ENCODE assay signal across 10 cellular contexts in genomic region chr10:102396751-102397151, GRCh38. TPM values are rescaled to one million over a fixed set of nuclear protein-coding genes. Genes with fewer than 3 reads are reported as not detected.
A peak's percentile ranks its signal among the peaks of the same experiment; 100 is the strongest.
DNase-seq lines count a peak whose midpoint lies in the region; ATAC-seq and TF ChIP-seq lines count a peak whose summit lies in the region.
"Had no signal": no experiment of that assay in that cellular context is flagged by ENCODE, and none has a peak within 500 bp of the region (broad histone marks: within the 10 kb centered on the region; RNA-seq: fewer than 3 reads in every experiment).

No MANE protein-coding gene starts in this region.

- H3K27me3 Mint-ChIP-seq in activated T-cell treated with anti-CD3 and anti-CD28 coated beads, Interleukin-2, amount 50 U/mL, for 72 hours (ENCODE audit: low read depth) = no peaks in the 10 kb centered on the region
- H3K27me3 Mint-ChIP-seq in activated B cell treated with CpG ODN at 0.5 μM for 24 hours = no peaks in the 10 kb centered on the region

- TF ChIP-seq CTCF in activated B cell treated with CpG ODN at 0.5 μM for 24 hours (IDR thresholded peaks at IDR 0.05) (no peak), suprapubic skin (IDR thresholded peaks at IDR 0.05) (no peak)

- H3K9me3 ChIP-seq in iPS-20b (ENCODE audit: insufficient read depth, low read depth, low read length) = no peaks in the 10 kb centered on the region
- H3K9me3 ChIP-seq in suprapubic skin = no peaks in the 10 kb centered on the region
- H3K9me3 ChIP-seq: adrenal gland had no signal

- H3K27ac Mint-ChIP-seq in activated T-cell treated with anti-CD3 and anti-CD28 coated beads, Interleukin-2, amount 50 U/mL, for 72 hours = peak overlapping the region; percentile 68
- peak overlapping the region; percentile 97 for H3K27ac Mint-ChIP-seq in activated B cell treated with CpG ODN at 0.5 μM for 24 hours

- peaks cover 50% of the 10 kb centered on the region for H3K4me1 Mint-ChIP-seq in activated T-cell treated with anti-CD3 and anti-CD28 coated beads, Interleukin-2, amount 50 U/mL, for 72 hours (ENCODE audit: low read depth)
- H3K4me1 Mint-ChIP-seq in activated B cell treated with CpG ODN at 0.5 μM for 24 hours = peaks cover 59% of the 10 kb centered on the region

- DNase-seq in activated T-cell treated with anti-CD3 and anti-CD28 coated beads, Interleukin-2, amount 50 U/mL, for 72 hours = no peak
- DNase-seq in activated T-cell treated with anti-CD3 and anti-CD28 coated beads, Interleukin-2, amount 50 U/mL, for 1 hour = no peak
- DNase-seq in activated B cell treated with CpG ODN at 0.5 μM for 24 hours (no peak), suprapubic skin (ENCODE audit: low spot score in 2 of 2) (peak in 1 of 2 donors; percentile 61), SHP77 treated with DMSO at 0.1 percent for 48 hours (lab: John Stamatoyannopoulos, UW) (no peak), NCI-H1105 (lab: John Stamatoyannopoulos, UW) (no peak), HuH-7 (ENCODE audit: low spot score) (no peak)
- DNase-seq: adrenal gland, C1 segment of cervical spinal cord had no signal

- peak overlapping the region; percentile 96 to 99 for H3K4me3 Mint-ChIP-seq in activated T-cell treated with anti-CD3 and anti-CD28 coated beads, Interleukin-2, amount 50 U/mL, for 72 hours
- peak overlapping the region; percentile 94 for H3K4me3 Mint-ChIP-seq in activated B cell treated with CpG ODN at 0.5 μM for 24 hours

- peaks cover 17 to 43% of the 10 kb centered on the region in 2 donors for H3K36me3 Mint-ChIP-seq in activated T-cell treated with anti-CD3 and anti-CD28 coated beads, Interleukin-2, amount 50 U/mL, for 72 hours (ENCODE audit: insufficient read depth in 2 of 2)
- H3K36me3 Mint-ChIP-seq in activated B cell treated with CpG ODN at 0.5 μM for 24 hours (ENCODE audit: low read depth) = peaks cover 64% of the 10 kb centered on the region

- CTCF ChIA-PET in activated B cell treated with CpG ODN at 0.5 μM for 24 hours (lab: Charles Lee) = interaction anchor here (1.9 kb wide), 1 partner anchor 26 kb away, joined by 5 read pairs; no protein-coding TSS in a partner anchor

- ATAC-seq in activated T-cell treated with anti-CD3 and anti-CD28 coated beads, Interleukin-2, amount 50 U/mL, for 72 hours (replicated peaks in 1 of 2) = no peak
- ATAC-seq in activated B cell treated with CpG ODN at 0.5 μM for 24 hours (ENCODE audit: low read depth) = no peak

- H3K4me1 ChIP-seq in iPS-20b (ENCODE audit: insufficient read depth, low read length) = peaks cover 10% of the 10 kb centered on the region
- H3K4me1 ChIP-seq in suprapubic skin = peaks cover 66% of the 10 kb centered on the region

- 93% methylated on average over 3 of the region's 10 CpGs for WGBS in suprapubic skin

- H3K27ac ChIP-seq in iPS-20b (ENCODE audit: low read length) = no peak overlapping the region
- H3K27ac ChIP-seq in suprapubic skin = no peak overlapping the region

- no peak for TF ChIP-seq EP300 in suprapubic skin (IDR thresholded peaks at IDR 0.05)

- no peak for TF ChIP-seq POLR2A in suprapubic skin (IDR thresholded peaks at IDR 0.05)

- no peak overlapping the region for H3K9ac ChIP-seq in iPS-20b (ENCODE audit: low read depth, low read length)

- intact Hi-C loops in activated B cell treated with CpG ODN at 0.5 μM for 24 hours (cut with micrococcal nuclease) = no loop called here

- peak overlapping the region; percentile 81 for H3K4me3 ChIP-seq in iPS-20b (ENCODE audit: low read length)
- H3K4me3 ChIP-seq in suprapubic skin = peak overlapping the region; percentile 84

- H3K27me3 ChIP-seq in iPS-20b (ENCODE audit: insufficient read depth, low read length) = peaks cover 41% of the 10 kb centered on the region
- no peaks in the 10 kb centered on the region for H3K27me3 ChIP-seq in suprapubic skin
- H3K27me3 ChIP-seq: adrenal gland had no signal

- no peaks in the 10 kb centered on the region for H3K9me3 Mint-ChIP-seq in activated T-cell treated with anti-CD3 and anti-CD28 coated beads, Interleukin-2, amount 50 U/mL, for 72 hours
- no peaks in the 10 kb centered on the region for H3K9me3 Mint-ChIP-seq in activated B cell treated with CpG ODN at 0.5 μM for 24 hours

- POLR2A ChIA-PET in activated B cell treated with CpG ODN at 0.5 μM for 24 hours (lab: Charles Lee) = interaction anchor here (0.6 to 15.2 kb wide), 13 partner anchors 8 to 338 kb away, joined by 3 to 305 read pairs (median 33); partner anchors contain the start of genes ACTR1A, ARL3, C10orf95 and CUEDC2

- H3K36me3 ChIP-seq in iPS-20b (ENCODE audit: insufficient read depth, low read depth, low read length) (peaks cover 20% of the 10 kb centered on the region), suprapubic skin (peaks cover 9% of the 10 kb centered on the region)

RNA-seq across cellular contexts. Expression of gene NFKB2, which starts 1.2 kb away (rescaled TPM):
- 100 to 1,000 TPM; 472 to 564 TPM for total RNA-seq in activated T-cell treated with anti-CD3 and anti-CD28 coated beads, Interleukin-2, amount 50 U/mL, for 72 hours
- total RNA-seq in activated B cell treated with CpG ODN at 0.5 μM for 24 hours (550 and 622 TPM in 2 replicates), suprapubic skin (10 to 100 TPM; 14.4 to 18.5 (median 16.0) TPM)

RNA-seq across cellular contexts. Expression of gene PSD, which starts 21.8 kb away (rescaled TPM):
- 10 to 100 TPM in 1 of 2 donors, 1 to 10 TPM in 1; 8.6 to 11.7 TPM for total RNA-seq in activated T-cell treated with anti-CD3 and anti-CD28 coated beads, Interleukin-2, amount 50 U/mL, for 72 hours
- total RNA-seq in activated B cell treated with CpG ODN at 0.5 μM for 24 hours (1.4 and 1.5 TPM in 2 replicates), suprapubic skin (1 to 10 TPM; 1.7 to 4.8 (median 2.1) TPM)

RNA-seq across cellular contexts. Expression of gene FBXL15, which starts 23.9 kb away (rescaled TPM):
- total RNA-seq in activated T-cell treated with anti-CD3 and anti-CD28 coated beads, Interleukin-2, amount 50 U/mL, for 72 hours = 10 to 100 TPM; 15.3 TPM
- total RNA-seq in activated B cell treated with CpG ODN at 0.5 μM for 24 hours (15.7 and 18.9 TPM in 2 replicates), suprapubic skin (10 to 100 TPM; 12.5 to 17.9 (median 13.8) TPM)

RNA-seq across cellular contexts. Expression of gene CUEDC2, which starts 35.6 kb away (rescaled TPM):
- total RNA-seq in activated T-cell treated with anti-CD3 and anti-CD28 coated beads, Interleukin-2, amount 50 U/mL, for 72 hours = 10 to 100 TPM; 78.7 to 79.5 TPM
- total RNA-seq in activated B cell treated with CpG ODN at 0.5 μM for 24 hours (43.7 and 46.0 TPM in 2 replicates), suprapubic skin (10 to 100 TPM; 25.0 to 61.2 (median 40.2) TPM)

RNA-seq across cellular contexts. Expression of gene C10orf95, which starts 54.6 kb away (rescaled TPM):
- total RNA-seq in activated T-cell treated with anti-CD3 and anti-CD28 coated beads, Interleukin-2, amount 50 U/mL, for 72 hours = under 1 TPM in 1 of 2 donors, not detected in 1; 0.21 TPM
- 0.35 and 0.51 TPM in 2 replicates for total RNA-seq in activated B cell treated with CpG ODN at 0.5 μM for 24 hours
- total RNA-seq in suprapubic skin = 1 to 10 TPM; 1.4 to 7.1 (median 5.4) TPM

Comparison
In these comparisons a context has a peak if more than half of its experiments do, and no peak if none do; other contexts are left out.
1. RNA of gene NFKB2, which starts 1.2 kb away (total RNA-seq): 550 to 622 TPM in activated B cell treated with CpG ODN at 0.5 μM for 24 hours and 472 to 564 TPM in activated T-cell treated with anti-CD3 and anti-CD28 coated beads, Interleukin-2, amount 50 U/mL, for 72 hours; 14.4 to 18.5 TPM in suprapubic skin; every median in the first group is over 10 times any median in the second.